Comparison of ENCODE assay signal across 8 cellular contexts in genomic region chr7:1065263-1066260, GRCh38. TPM values are rescaled to one million over a fixed set of nuclear protein-coding genes. Genes with fewer than 3 reads are reported as not detected.
DNase-seq lines count a peak whose midpoint lies in the region; ATAC-seq and TF ChIP-seq lines count a peak whose summit lies in the region.

No MANE protein-coding gene starts in this region.

- H3K9me2 ChIP-seq in Karpas-422 (replicated peaks; ENCODE audit: insufficient read depth, low read length), result no peaks in the 10 kb centered on the region

- TF ChIP-seq CTCF in CD4-positive, alpha-beta T cell (IDR thresholded peaks at IDR 0.05), result peak; percentile 97
- peak; percentile 89 to 99 (median 96) for TF ChIP-seq CTCF in heart left ventricle (IDR thresholded peaks at IDR 0.05)
- TF ChIP-seq CTCF in uterus (IDR thresholded peaks at IDR 0.05), result peak; percentile 95 to 99 (median 98)

- peak overlapping the region; percentile 66 for H3K4me3 Mint-ChIP-seq in CD4-positive, alpha-beta T cell
- H3K4me3 Mint-ChIP-seq in T-cell, result peak overlapping the region; percentile 54 to 68 (median 64)
- peak overlapping the region; percentile 63 for H3K4me3 Mint-ChIP-seq in activated naive CD8-positive, alpha-beta T cell treated with anti-CD3 and anti-CD28 coated beads, Interleukin-2, amount 10 ng/mL, durations not matched to agents 7 days and 5 days

- H3K27ac Mint-ChIP-seq in CD4-positive, alpha-beta T cell, result no peak overlapping the region
- H3K27ac Mint-ChIP-seq in T-cell, result no peak overlapping the region
- no peak overlapping the region for H3K27ac Mint-ChIP-seq in activated naive CD8-positive, alpha-beta T cell treated with anti-CD3 and anti-CD28 coated beads, Interleukin-2, amount 10 ng/mL, durations not matched to agents 7 days and 5 days

- H3K4me1 Mint-ChIP-seq in CD4-positive, alpha-beta T cell (ENCODE audit: low read depth), result peaks cover 20% of the 10 kb centered on the region
- H3K4me1 Mint-ChIP-seq in T-cell, result peaks cover 0 to 15% (median 6%) of the 10 kb centered on the region in 3 donors
- no peaks in the 10 kb centered on the region for H3K4me1 Mint-ChIP-seq in activated naive CD8-positive, alpha-beta T cell treated with anti-CD3 and anti-CD28 coated beads, Interleukin-2, amount 10 ng/mL, durations not matched to agents 7 days and 5 days

- CTCF ChIA-PET in CD4-positive, alpha-beta T cell (lab: Charles Lee), result interaction anchor here (0.6 to 7.6 kb wide), 25 partner anchors 8 to 744 kb away, joined by 3 to 220 read pairs (median 4); partner anchors contain the start of genes COX19, GPR146 and ZFAND2A
- CTCF ChIA-PET in T-cell (lab: Charles Lee), result interaction anchor here (0.6 to 2.4 kb wide), 7 partner anchors 12 to 91 kb away, joined by 3 to 59 read pairs (median 5); partner anchors contain the start of genes COX19 (in 1 of the 2) and GPR146 (in 1 of the 2)

- peaks cover 13% of the 10 kb centered on the region for H3K4me1 ChIP-seq in Karpas-422 (ENCODE audit: low read length)
- peaks cover 2 to 22% (median 18%) of the 10 kb centered on the region in 12 donors for H3K4me1 ChIP-seq in heart left ventricle
- H3K4me1 ChIP-seq in rectal smooth muscle tissue (ENCODE audit: control insufficient read depth, insufficient read depth, low read length), result no peaks in the 10 kb centered on the region
- peaks cover 0 to 4% of the 10 kb centered on the region in 2 donors for H3K4me1 ChIP-seq in uterus

- H3K9me3 ChIP-seq in CD4-positive, alpha-beta T cell (ENCODE audit: control insufficient read depth, low read length), result no peaks in the 10 kb centered on the region
- no peaks in the 10 kb centered on the region for H3K9me3 ChIP-seq in Karpas-422 (ENCODE audit: low read length)
- H3K9me3 ChIP-seq in heart left ventricle, result no peaks in the 10 kb centered on the region
- no peaks in the 10 kb centered on the region for H3K9me3 ChIP-seq in uterus

- peak in 1 of 2 donors; percentile 21 for TF ChIP-seq POLR2A in heart left ventricle (IDR thresholded peaks at IDR 0.05)
- TF ChIP-seq POLR2A in uterus (IDR thresholded peaks at IDR 0.05), result peak in 1 of 2 donors; percentile 8

- H3K9ac ChIP-seq in Karpas-422 (ENCODE audit: low read length), result no peak overlapping the region
- H3K9ac ChIP-seq in rectal smooth muscle tissue (ENCODE audit: low read length), result no peak overlapping the region

- H3K27me3 Mint-ChIP-seq in CD4-positive, alpha-beta T cell, result no peaks in the 10 kb centered on the region
- H3K27me3 Mint-ChIP-seq in T-cell, result peaks cover 0 to 4% of the 10 kb centered on the region in 2 donors
- H3K27me3 Mint-ChIP-seq in activated naive CD8-positive, alpha-beta T cell treated with anti-CD3 and anti-CD28 coated beads, Interleukin-2, amount 10 ng/mL, durations not matched to agents 7 days and 5 days, result no peaks in the 10 kb centered on the region

- intact Hi-C loops in CD4-positive, alpha-beta T cell (cut with DNase I, micrococcal nuclease), result loop anchor here in 1 of 2 experiments (1.0 to 5.0 kb wide), 3 partner anchors 45 to 158 kb away; no protein-coding TSS in a partner anchor
- intact Hi-C loops in heart left ventricle (cut with DNase I), result loop anchor here (1.0 to 10.0 kb wide), 7 partner anchors 37 to 161 kb away; no protein-coding TSS in a partner anchor
- intact Hi-C loops in uterus (cut with DNase I; ENCODE audit: low total_unique reads), result loop anchor here (2.0 kb wide), 1 partner anchor 73 kb away; no protein-coding TSS in a partner anchor

- no peaks in the 10 kb centered on the region for H3K27me3 ChIP-seq in CD4-positive, alpha-beta T cell (ENCODE audit: control insufficient read depth, insufficient read depth, low read length)
- H3K27me3 ChIP-seq in Karpas-422 (ENCODE audit: low read length) (no peaks in the 10 kb centered on the region; the same call in 1 of the 2 replicates), heart left ventricle (no peaks in the 10 kb centered on the region), rectal smooth muscle tissue (ENCODE audit: control insufficient read depth, insufficient read depth, low read length) (no peaks in the 10 kb centered on the region), uterus (no peaks in the 10 kb centered on the region)

- peak; percentile 73 to 88 (median 80) for DNase-seq in CD4-positive, alpha-beta T cell
- DNase-seq in Karpas-422 (peak; percentile 88), T-cell (peak; percentile 56 to 85 (median 78)), heart left ventricle (peak; percentile 84 to 93 (median 86)), uterus (peak; percentile 81 to 84)
- peak; percentile 90 for DNase-seq in activated naive CD8-positive, alpha-beta T cell treated with anti-CD3 and anti-CD28 coated beads, Interleukin-2, amount 10 ng/mL, durations not matched to agents 7 days and 5 days

- peak; percentile 97 for ATAC-seq in CD4-positive, alpha-beta T cell (ENCODE audit: poor library complexity)
- ATAC-seq in GM19467 (IDR thresholded peaks at IDR 0.05; ENCODE audit: unreplicated experiment), result peak; percentile 62
- ATAC-seq in T-cell (replicated peaks in 1 of 4), result peak; percentile 93 to 97 (median 96)
- ATAC-seq in activated naive CD8-positive, alpha-beta T cell treated with anti-CD3 and anti-CD28 coated beads, Interleukin-2, amount 10 ng/mL, durations not matched to agents 7 days and 5 days (ENCODE audit: low read depth), result peak; percentile 94
- ATAC-seq in heart left ventricle, result peak; percentile 81 to 97 (median 93)

- 24 to 39% (median 28%) methylated on average over 41 to 61 of the region's 61 CpGs for WGBS in heart left ventricle, 4 donors

- peaks cover 62% of the 10 kb centered on the region for H4K20me1 ChIP-seq in Karpas-422 (ENCODE audit: insufficient read depth, low read depth, low read length)

- no peak overlapping the region for H2AFZ ChIP-seq in Karpas-422 (ENCODE audit: low read length)

- no peaks in the 10 kb centered on the region for H3K36me3 ChIP-seq in Karpas-422 (ENCODE audit: insufficient read depth, low read length)
- no peaks in the 10 kb centered on the region for H3K36me3 ChIP-seq in heart left ventricle
- no peaks in the 10 kb centered on the region for H3K36me3 ChIP-seq in rectal smooth muscle tissue (ENCODE audit: control insufficient read depth, insufficient read depth, low read length)
- no peaks in the 10 kb centered on the region for H3K36me3 ChIP-seq in uterus

- H3K4me3 ChIP-seq in Karpas-422 (ENCODE audit: low read length) (no peak overlapping the region), heart left ventricle (peak overlapping the region in 10 of 12 donors; percentile 12 to 50 (median 26)), rectal smooth muscle tissue (ENCODE audit: low read length) (peak overlapping the region; percentile 56), uterus (no peak overlapping the region)

- H3K9me3 Mint-ChIP-seq in CD4-positive, alpha-beta T cell, result no peaks in the 10 kb centered on the region
- H3K9me3 Mint-ChIP-seq in T-cell, result no peaks in the 10 kb centered on the region
- no peaks in the 10 kb centered on the region for H3K9me3 Mint-ChIP-seq in activated naive CD8-positive, alpha-beta T cell treated with anti-CD3 and anti-CD28 coated beads, Interleukin-2, amount 10 ng/mL, durations not matched to agents 7 days and 5 days

- H3K36me3 Mint-ChIP-seq in CD4-positive, alpha-beta T cell (ENCODE audit: low read depth), result no peaks in the 10 kb centered on the region
- H3K36me3 Mint-ChIP-seq in T-cell, result no peaks in the 10 kb centered on the region
- H3K36me3 Mint-ChIP-seq in activated naive CD8-positive, alpha-beta T cell treated with anti-CD3 and anti-CD28 coated beads, Interleukin-2, amount 10 ng/mL, durations not matched to agents 7 days and 5 days, result no peaks in the 10 kb centered on the region

- POLR2A ChIA-PET in CD4-positive, alpha-beta T cell (lab: Charles Lee), result interaction anchor here (0.6 to 2.0 kb wide), 8 partner anchors 9 to 142 kb away, joined by 3 to 38 read pairs (median 6); partner anchors contain the start of genes COX19 and GPR146
- POLR2A ChIA-PET in T-cell (lab: Charles Lee), result no interaction called here
- POLR2A ChIA-PET in activated naive CD8-positive, alpha-beta T cell treated with anti-CD3 and anti-CD28 coated beads, Interleukin-2, amount 10 ng/mL, durations not matched to agents 7 days and 5 days (lab: Charles Lee), result interaction anchor here (0.6 to 2.2 kb wide), 3 partner anchors 44 to 259 kb away, joined by 4 to 26 read pairs (median 5); no protein-coding TSS in a partner anchor

- H3K27ac ChIP-seq in CD4-positive, alpha-beta T cell (ENCODE audit: low read depth, low read length), result no peak overlapping the region
- H3K27ac ChIP-seq in Karpas-422 (ENCODE audit: low read length) (no peak overlapping the region), heart left ventricle (no peak overlapping the region), rectal smooth muscle tissue (ENCODE audit: low read depth, low read length) (no peak overlapping the region), uterus (no peak overlapping the region)

- H3K4me2 ChIP-seq in Karpas-422 (ENCODE audit: low read depth, low read length, poor library complexity, severe bottlenecking), result no peak overlapping the region

- H3K79me2 ChIP-seq in Karpas-422 (ENCODE audit: low read length), result no peaks in the 10 kb centered on the region

RNA-seq across cellular contexts. Expression of gene GPR146, which starts 21.2 kb away (rescaled TPM):
- total RNA-seq in CD4-positive, alpha-beta T cell, result 10 to 100 TPM in 1 of 2 experiments, 1 to 10 TPM in 1; 9.9 to 13.7 TPM
- total RNA-seq in Karpas-422 (2014; rRNA removed; shearing (Covaris generic); ENCODE audit: low replicate concordance), result 5.5 and 9.2 TPM in 2 replicates
- total RNA-seq in T-cell (10 to 100 TPM; 11.9 to 14.7 (median 13.0) TPM), heart left ventricle (10 to 100 TPM; 12.3 to 56.8 (median 25.2) TPM), uterus (100 to 1,000 TPM in 1 of 4 donors, 10 to 100 TPM in 3; 10.0 to 110 (median 32.9) TPM)
- total RNA-seq in activated naive CD8-positive, alpha-beta T cell treated with anti-CD3 and anti-CD28 coated beads, Interleukin-2, amount 10 ng/mL, durations not matched to agents 7 days and 5 days, result 1 to 10 TPM; 2.1 to 4.1 TPM
- 10 to 100 TPM; 11.1 to 26.4 TPM for polyA plus RNA-seq in heart left ventricle

RNA-seq across cellular contexts. Expression of gene GPER1, which starts 22.4 kb away (rescaled TPM):
- not detected for total RNA-seq in CD4-positive, alpha-beta T cell
- not detected in 2 replicates for total RNA-seq in Karpas-422 (2014; rRNA removed; shearing (Covaris generic); ENCODE audit: low replicate concordance)
- total RNA-seq in T-cell (under 1 TPM in 3 of 5 donors, not detected in 2; 0.23 to 0.41 (median 0.26) TPM), heart left ventricle (1 to 10 TPM; 1.4 to 8.8 (median 3.0) TPM), uterus (10 to 100 TPM in 1 of 4 donors, 1 to 10 TPM in 3; 1.3 to 10.6 (median 5.0) TPM)
- total RNA-seq in activated naive CD8-positive, alpha-beta T cell treated with anti-CD3 and anti-CD28 coated beads, Interleukin-2, amount 10 ng/mL, durations not matched to agents 7 days and 5 days, result under 1 TPM; 0.19 to 0.26 TPM
- 1 to 10 TPM; 1.8 to 2.8 TPM for polyA plus RNA-seq in heart left ventricle

Comparison
In these comparisons a context has a peak if more than half of its experiments do, and no peak if none do; other contexts are left out.
1. H3K4me3 ChIP-seq: peak in heart left ventricle (10 of 12) and rectal smooth muscle tissue (single experiment); none in Karpas-422 (single experiment) and uterus (0 of 2).
2. POLR2A ChIA-PET loops: an anchor here in CD4-positive, alpha-beta T cell (0.6 to 2.0 kb wide) and activated naive CD8-positive, alpha-beta T cell treated with anti-CD3 and anti-CD28 coated beads, Interleukin-2, amount 10 ng/mL, durations not matched to agents 7 days and 5 days (0.6 to 2.2 kb wide); none called in T-cell.
3. Peak in every context shown above with its lines, with median percentiles within 50 percentile points of each other: ATAC-seq, DNase-seq, H3K4me3 Mint-ChIP-seq and CTCF ChIP-seq.